8 cellular contexts compared by ENCODE assay signal in genomic region chr18:12376718-12377555, GRCh38. TPM values are rescaled to one million over a fixed set of nuclear protein-coding genes. Genes with fewer than 3 reads are reported as not detected.
DNase-seq lines count a peak whose midpoint lies in the region; ATAC-seq, FAIRE-seq and TF ChIP-seq lines count a peak whose summit lies in the region.

TSS of gene AFG3L2 (minus strand) at chr18:12377227. CDS start at chr18:12377082, 145 bp downstream.

- H3K36me3 ChIP-seq in GM06990 (ENCODE audit: control insufficient read depth, insufficient read depth, low read length) (no peaks in the 10 kb centered on the region), neutrophil (no peaks in the 10 kb centered on the region)

- no peak for FAIRE-seq in frontal cortex (lab: Jason Lieb, UNC)

- DNase-seq in GM06990 (ENCODE audit: extremely low read depth, insufficient read length): peak; percentile 100
- DNase-seq in NB4 (ENCODE audit: low read depth): peak; percentile 99
- peak; percentile 98 for DNase-seq in SK-N-DZ (ENCODE audit: low spot score)
- DNase-seq in activated naive CD4-positive, alpha-beta T cell treated with anti-CD3 and anti-CD28 coated beads for 36 hours: peak; percentile 100
- peak; percentile 97 for DNase-seq in frontal cortex (ENCODE audit: low spot score in 2 of 2)

- peak within 1 kb of the TSS; percentile 82 for H3K27ac Mint-ChIP-seq in activated naive CD4-positive, alpha-beta T cell treated with anti-CD3 and anti-CD28 coated beads for 36 hours

- TF ChIP-seq CTCF in GM06990 (IDR thresholded peaks at IDR 0.05; ENCODE audit: insufficient read depth, low read length, poor library complexity, severe bottlenecking) (no peak), NB4 (IDR thresholded peaks at IDR 0.05; ENCODE audit: low read depth, low read length) (no peak), neutrophil (IDR thresholded peaks at IDR 0.05) (peak; percentile 18), subcutaneous adipose tissue (IDR thresholded peaks at IDR 0.05; ENCODE audit: low read depth) (no peak)

- CTCF ChIA-PET in activated naive CD4-positive, alpha-beta T cell treated with anti-CD3 and anti-CD28 coated beads for 36 hours (lab: Charles Lee): interaction anchor here (0.7 to 1.5 kb wide), 2 partner anchors 14 to 16 kb away, joined by 4 to 6 read pairs; no protein-coding TSS in a partner anchor

- intact Hi-C loops in activated naive CD4-positive, alpha-beta T cell treated with anti-CD3 and anti-CD28 coated beads for 36 hours (cut with micrococcal nuclease): loop anchor here (1.0 to 2.0 kb wide), 15 partner anchors 30 to 1192 kb away; partner anchors contain the start of genes CEP192, CEP76, CHMP1B and IMPA2

- TF ChIP-seq POLR2A in NB4 (IDR thresholded peaks at IDR 0.05; ENCODE audit: extremely low read depth, insufficient read length): peak; percentile 89

- H3K4me1 ChIP-seq in neutrophil (ENCODE audit: control insufficient read depth in 1 of 2, insufficient read depth in 1 of 2, low read depth in 1 of 2, low read length in 1 of 2): peaks cover 15 to 17% of the 10 kb centered on the region in 2 experiments

- ATAC-seq in HG02571 (IDR thresholded peaks at IDR 0.05; ENCODE audit: unreplicated experiment): peak; percentile 82

- H3K27me3 Mint-ChIP-seq in activated naive CD4-positive, alpha-beta T cell treated with anti-CD3 and anti-CD28 coated beads for 36 hours (ENCODE audit: low read depth): no peaks in the 10 kb centered on the region

- H3K36me3 Mint-ChIP-seq in activated naive CD4-positive, alpha-beta T cell treated with anti-CD3 and anti-CD28 coated beads for 36 hours (ENCODE audit: low read depth): peaks cover 15% of the 10 kb centered on the region

- H3K4me3 ChIP-seq in GM06990 (replicated peaks; ENCODE audit: low read depth, low read length): peak within 1 kb of the TSS; percentile 86
- H3K4me3 ChIP-seq in NB4 (ENCODE audit: low read depth, low read length): peak within 1 kb of the TSS; percentile 93
- peak within 1 kb of the TSS; percentile 84 to 90 for H3K4me3 ChIP-seq in neutrophil (ENCODE audit: low read depth in 1 of 2, low read length in 1 of 2)

- no peaks in the 10 kb centered on the region for H3K9me3 ChIP-seq in neutrophil

- no peaks in the 10 kb centered on the region for H3K27me3 ChIP-seq in GM06990 (replicated peaks; ENCODE audit: control insufficient read depth, insufficient read depth, low read length)
- H3K27me3 ChIP-seq in neutrophil: no peaks in the 10 kb centered on the region

- no peaks in the 10 kb centered on the region for H3K9me3 Mint-ChIP-seq in activated naive CD4-positive, alpha-beta T cell treated with anti-CD3 and anti-CD28 coated beads for 36 hours

- H3K27ac ChIP-seq in neutrophil: peak within 1 kb of the TSS; percentile 93

- H3K4me3 Mint-ChIP-seq in activated naive CD4-positive, alpha-beta T cell treated with anti-CD3 and anti-CD28 coated beads for 36 hours: peak within 1 kb of the TSS; percentile 90

- H3K4me1 Mint-ChIP-seq in activated naive CD4-positive, alpha-beta T cell treated with anti-CD3 and anti-CD28 coated beads for 36 hours (ENCODE audit: low read depth): peaks cover 47% of the 10 kb centered on the region

RNA-seq across cellular contexts. Expression of gene AFG3L2, which starts in this region (rescaled TPM):
- 58.2 and 62.1 TPM in 2 replicates for polyA plus RNA-seq in SK-N-DZ (2014; cell fraction: cytosol; rRNA removed)
- 44.9 and 46.4 TPM in 2 replicates for polyA plus RNA-seq in SK-N-DZ (2014; cell fraction: nucleus; rRNA removed)
- 10 to 100 TPM; 41.8 to 42.9 TPM for total RNA-seq in activated naive CD4-positive, alpha-beta T cell treated with anti-CD3 and anti-CD28 coated beads for 36 hours
- total RNA-seq in frontal cortex (33.8 TPM), subcutaneous adipose tissue (10 to 100 TPM; 40.3 to 58.4 (median 44.1) TPM)

Comparison
In these comparisons a context has a peak if more than half of its experiments do, and no peak if none do; other contexts are left out.
1. Peak in every context shown above with its lines: DNase-seq, ATAC-seq, H3K4me3 ChIP-seq and H3K27ac ChIP-seq.